ENCODE assay signal across 7 cellular contexts in genomic region chr17:42182927-42183734, GRCh38. TPM values are rescaled to one million over a fixed set of nuclear protein-coding genes. Genes with fewer than 3 reads are reported as not detected.
DNase-seq lines count a peak whose midpoint lies in the region; ATAC-seq and TF ChIP-seq lines count a peak whose summit lies in the region.

No MANE protein-coding gene starts in this region.

- TF ChIP-seq RAD21 in HCT116 (IDR thresholded peaks at IDR 0.05; ENCODE audit: low read depth): no peak

- H3K79me2 ChIP-seq in HCT116 (ENCODE audit: insufficient read depth, low read length) (no peaks in the 10 kb centered on the region), smooth muscle cell (ENCODE audit: low read depth) (no peaks in the 10 kb centered on the region)

- H3K4me2 ChIP-seq in HCT116 (ENCODE audit: low read length) (peak overlapping the region; percentile 95), smooth muscle cell (peak overlapping the region; percentile 99)

- H2AFZ ChIP-seq in HCT116 (ENCODE audit: low read depth, low read length, poor library complexity, severe bottlenecking) (no peak overlapping the region), smooth muscle cell (ENCODE audit: low read depth) (peak overlapping the region; percentile 97)

- BruUV-seq in HCT116 (replicated peaks; lab: Mats Ljungman, UMichigan): no TSS peak

- H3K4me1 Mint-ChIP-seq in T-cell (peaks cover 40 to 63% (median 42%) of the 10 kb centered on the region in 3 donors), glutamatergic neuron (ENCODE audit: low read depth, unreplicated experiment) (peaks cover 11% of the 10 kb centered on the region)

- H3K9me3 ChIP-seq in HCT116 (ENCODE audit: control insufficient read depth in 1 of 2, insufficient read depth in 1 of 2, low read depth in 1 of 2, low read length in 2 of 2) (no peaks in the 10 kb centered on the region), smooth muscle cell (replicated peaks; ENCODE audit: low read depth) (no peaks in the 10 kb centered on the region)

- H3K9ac ChIP-seq in HCT116 (ENCODE audit: low read length) (0 out of 2 replicates have a peak overlapping the region, but pooled peaks have one; percentile 41), smooth muscle cell (ENCODE audit: low read depth) (no peak overlapping the region)

- no peaks in the 10 kb centered on the region for H3K9me2 ChIP-seq in HCT116 (ENCODE audit: insufficient read depth)

- peaks cover 14 to 27% of the 10 kb centered on the region in 2 experiments for H3K4me1 ChIP-seq in HCT116 (ENCODE audit: control insufficient read depth in 1 of 2, insufficient read depth in 2 of 2, low read length in 2 of 2)
- peaks cover 18% of the 10 kb centered on the region for H3K4me1 ChIP-seq in smooth muscle cell (ENCODE audit: low read depth)

- H3K27ac Mint-ChIP-seq in T-cell: peak overlapping the region; percentile 71 to 88
- no peak overlapping the region for H3K27ac Mint-ChIP-seq in glutamatergic neuron (ENCODE audit: unreplicated experiment)

- H3K4me3 ChIP-seq in HCT116 (replicated peaks in 1 of 2; ENCODE audit: low read depth in 1 of 2, low read length in 2 of 2) (peak overlapping the region in 1 of 2 experiments; percentile 57; a peak in 2 of 4 replicates), smooth muscle cell (peak overlapping the region; percentile 56)

- H3F3A ChIP-seq in smooth muscle cell (ENCODE audit: low read depth): no peaks in the 10 kb centered on the region

- H3K27me3 ChIP-seq in HCT116 (ENCODE audit: insufficient read depth, low read length) (no peaks in the 10 kb centered on the region), smooth muscle cell (ENCODE audit: low read depth) (peaks cover 47% of the 10 kb centered on the region)

- POLR2A ChIA-PET in HCT116 (lab: Charles Lee): no interaction called here
- POLR2A ChIA-PET in T-cell (lab: Charles Lee): no interaction called here

- TF ChIP-seq POLR2A in HCT116 (IDR thresholded peaks at IDR 0.05; ENCODE audit: borderline replicate concordance, extremely low read depth, insufficient read depth, insufficient read length): no peak

- CTCF ChIA-PET in HCT116 (lab: Charles Lee) (interaction anchor here (0.7 kb wide), 1 partner anchor 11 kb away, joined by 3 read pairs; the partner anchor contains the start of gene GHDC), T-cell (lab: Charles Lee) (interaction anchor here in 1 of 2 donors (0.6 to 1.4 kb wide), 2 partner anchors 11 to 85 kb away, joined by 3 to 5 read pairs; partner anchors contain the start of gene GHDC)

- H3K27me3 Mint-ChIP-seq in T-cell (peaks cover 11 to 15% of the 10 kb centered on the region in 2 donors), glutamatergic neuron (ENCODE audit: unreplicated experiment) (peaks cover 23% of the 10 kb centered on the region)

- 78% methylated on average over 9 of the region's 9 CpGs for WGBS in smooth muscle cell (ENCODE audit: low lambda C conversion rate)

- H4K20me1 ChIP-seq in HCT116 (ENCODE audit: insufficient read depth): no peaks in the 10 kb centered on the region
- H4K20me1 ChIP-seq in smooth muscle cell (ENCODE audit: low read depth): no peaks in the 10 kb centered on the region

- DNase-seq in HCT116 (ENCODE audit: low read depth, low spot score) (no peak), T-cell (no peak), glutamatergic neuron (no peak), smooth muscle cell (lab: John Stamatoyannopoulos, UW; ENCODE audit: unreplicated experiment) (no peak), ecto neural progenitor cell (ENCODE audit: low spot score) (no peak), DMS153 (lab: John Stamatoyannopoulos, UW) (no peak)

- H3K4me3 Mint-ChIP-seq in T-cell: peak overlapping the region; percentile 84 to 90 (median 89)
- peak overlapping the region; percentile 90 for H3K4me3 Mint-ChIP-seq in glutamatergic neuron (ENCODE audit: unreplicated experiment)

- H3K36me3 Mint-ChIP-seq in T-cell (no peaks in the 10 kb centered on the region), glutamatergic neuron (ENCODE audit: unreplicated experiment) (peaks cover 7% of the 10 kb centered on the region)

- H3K9me3 Mint-ChIP-seq in T-cell: no peaks in the 10 kb centered on the region
- peaks cover 9% of the 10 kb centered on the region for H3K9me3 Mint-ChIP-seq in glutamatergic neuron (ENCODE audit: unreplicated experiment)

- no peaks in the 10 kb centered on the region for H3K36me3 ChIP-seq in HCT116 (ENCODE audit: control insufficient read depth in 1 of 2, insufficient read depth in 2 of 2, low read length in 2 of 2)
- H3K36me3 ChIP-seq in smooth muscle cell (ENCODE audit: low read depth): no peaks in the 10 kb centered on the region

- intact Hi-C loops in HCT116 (cut with micrococcal nuclease): no loop called here

- H3K27ac ChIP-seq in HCT116 (ENCODE audit: low read depth, low read length) (no peak overlapping the region), smooth muscle cell (ENCODE audit: low read depth) (no peak overlapping the region)

- TF ChIP-seq CTCF in HCT116 (IDR thresholded peaks at IDR 0.05 in 2 of 3, conservative IDR thresholded peaks at IDR 0.05 in 1 of 3; ENCODE audit: borderline replicate concordance in 1 of 3, insufficient read depth in 1 of 3, low read depth in 2 of 3, low read length in 2 of 3) (no peak; a peak in 1 of 6 replicates), glutamatergic neuron (IDR thresholded peaks at IDR 0.05; ENCODE audit: partially characterized antibody, unreplicated experiment) (no peak), smooth muscle cell (IDR thresholded peaks at IDR 0.05; ENCODE audit: borderline replicate concordance, insufficient read depth, poor library complexity, severe bottlenecking) (no peak)

- RAD21 ChIA-PET in HCT116 (lab: Charles Lee; ENCODE audit: low non-redundant PET in 1 of 2, low total read pairs in 2 of 2, uncharacterized antibody in 2 of 2, unreplicated experiment in 2 of 2): no interaction called here

- ATAC-seq in HCT116 (no peak), T-cell (replicated peaks in 1 of 4) (no peak), GM21723 (IDR thresholded peaks at IDR 0.05; ENCODE audit: unreplicated experiment) (no peak)

TF ChIP-seq in HCT116, 20 proteins besides CTCF, POLR2A, EP300 and RAD21:
- no peak for TF ChIP-seq ZFX (IDR thresholded peaks at IDR 0.05)
- no peak for TF ChIP-seq EGR1 (IDR thresholded peaks at IDR 0.05; ENCODE audit: low read depth)
- no peak for TF ChIP-seq CBX3 (IDR thresholded peaks at IDR 0.05; ENCODE audit: low read depth)
- TF ChIP-seq FOSL1 (IDR thresholded peaks at IDR 0.05; ENCODE audit: low read depth): no peak
- no peak for TF ChIP-seq SP1 (IDR thresholded peaks at IDR 0.05; ENCODE audit: low read depth)
- no peak for TF ChIP-seq EZH2 (IDR thresholded peaks at IDR 0.05)
- no peak for TF ChIP-seq MAX (IDR thresholded peaks at IDR 0.05)
- no peak for TF ChIP-seq ZBTB33 (IDR thresholded peaks at IDR 0.05; ENCODE audit: extremely low read depth, insufficient replicate concordance, low read length)

RNA-seq across cellular contexts. Expression of gene HCRT, which starts 2.1 kb away (rescaled TPM):
- total RNA-seq in HCT116 (2021; ENCODE audit: unreplicated experiment): not detected
- not detected in 2 replicates for polyA plus RNA-seq in HCT116 (2012)
- total RNA-seq in T-cell: not detected
- not detected for total RNA-seq in glutamatergic neuron (ENCODE audit: unreplicated experiment)
- total RNA-seq in smooth muscle cell: not detected in 2 replicates
- not detected in 2 replicates for polyA plus RNA-seq in smooth muscle cell

RNA-seq across cellular contexts. Expression of gene KCNH4, which starts 2.2 kb away (rescaled TPM):
- not detected for total RNA-seq in HCT116 (2021; ENCODE audit: unreplicated experiment)
- polyA plus RNA-seq in HCT116 (2012): not detected in 2 replicates
- total RNA-seq in T-cell: under 1 TPM in 4 of 5 donors, not detected in 1; 0.06 to 0.35 (median 0.20) TPM
- total RNA-seq in glutamatergic neuron (ENCODE audit: unreplicated experiment): 0.71 TPM
- total RNA-seq in smooth muscle cell: not detected in 2 replicates
- not detected in 2 replicates for polyA plus RNA-seq in smooth muscle cell

RNA-seq across cellular contexts. Expression of gene GHDC, which starts 11.2 kb away (rescaled TPM):
- total RNA-seq in HCT116 (2021; ENCODE audit: unreplicated experiment): 13.2 TPM
- 12.7 and 14.8 TPM in 2 replicates for polyA plus RNA-seq in HCT116 (2012)
- total RNA-seq in T-cell: 10 to 100 TPM; 15.8 to 26.2 (median 22.5) TPM
- 5.3 TPM for total RNA-seq in glutamatergic neuron (ENCODE audit: unreplicated experiment)
- 0.76 and 11.5 TPM in 2 replicates for total RNA-seq in smooth muscle cell
- 4.8 and 6.0 TPM in 2 replicates for polyA plus RNA-seq in smooth muscle cell

RNA-seq across cellular contexts. Expression of gene RAB5C, which starts 28.3 kb away (rescaled TPM):
- 115 TPM for total RNA-seq in HCT116 (2021; ENCODE audit: unreplicated experiment)
- 135 and 136 TPM in 2 replicates for polyA plus RNA-seq in HCT116 (2012)
- 10 to 100 TPM; 72.3 to 85.9 (median 79.3) TPM for total RNA-seq in T-cell
- 94.7 TPM for total RNA-seq in glutamatergic neuron (ENCODE audit: unreplicated experiment)
- total RNA-seq in smooth muscle cell: 92.8 and 113 TPM in 2 replicates
- 152 and 158 TPM in 2 replicates for polyA plus RNA-seq in smooth muscle cell
